ENCODE assay signal across 17 cellular contexts in the genomic region with DNA sequence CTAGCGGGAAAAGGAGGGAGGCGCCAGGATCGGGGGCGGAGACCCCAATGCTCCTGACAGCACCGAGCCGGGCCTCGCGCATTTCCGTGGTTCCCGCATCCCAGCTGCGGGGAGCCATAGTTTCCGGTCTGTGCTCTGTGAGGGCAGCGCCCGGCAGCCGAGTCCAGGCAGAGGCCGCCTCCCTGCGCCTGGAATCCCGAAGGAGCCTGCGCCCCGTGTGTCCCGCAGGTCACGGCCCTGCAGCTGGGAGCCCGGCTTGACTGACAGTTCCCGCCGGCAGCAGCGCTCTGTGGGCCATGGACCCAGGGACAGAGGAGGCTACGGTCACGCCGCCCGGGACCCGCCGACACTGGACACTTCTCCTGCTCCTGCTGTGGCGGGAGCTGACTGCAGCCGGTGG.
DNase-seq lines count a peak whose midpoint lies in the region; ATAC-seq, FAIRE-seq and TF ChIP-seq lines count a peak whose summit lies in the region.
"Had no signal": no experiment of that assay in that cellular context is flagged by ENCODE, and none has a peak within 500 bp of the region (broad histone marks: within the 10 kb centered on the region; RNA-seq: fewer than 3 reads in every experiment).

No MANE protein-coding gene starts in this region.

- H3K4me3 Mint-ChIP-seq in activated T-cell treated with anti-CD3 and anti-CD28 coated beads, Interleukin-2, amount 50 U/mL, for 24 hours: no peak overlapping the region
- no peak overlapping the region for H3K4me3 Mint-ChIP-seq in activated T-cell treated with anti-CD3 and anti-CD28 coated beads, Interleukin-2, amount 50 U/mL, for 4 hours
- peak overlapping the region; percentile 62 to 67 for H3K4me3 Mint-ChIP-seq in stimulated activated naive B cell treated with anti-CD40 and anti-IgM and Interleukin-4, amounts not matched to agents 10 μg/mL and 1 μg/mL and 100 μg/mL, for 72 hours

- FAIRE-seq in kidney (lab: Jason Lieb, UNC): no peak
- FAIRE-seq: A549, G401.6, pancreas had no signal

- H3K27me3 ChIP-seq in OCI-LY1 (ENCODE audit: insufficient read depth, low read length): peaks cover 4% of the 10 kb centered on the region; the same call in 1 of the 2 replicates
- H3K27me3 ChIP-seq: breast epithelium, pancreas had no signal

- H3K4me2 ChIP-seq in OCI-LY1 (ENCODE audit: low read length): peak overlapping the region; percentile 18; the same call in 1 of the 2 replicates
- H3K4me2 ChIP-seq: A549 had no signal

- H4K20me1 ChIP-seq in OCI-LY1 (ENCODE audit: insufficient read depth, low read length): no peaks in the 10 kb centered on the region

- ATAC-seq in activated T-cell treated with anti-CD3 and anti-CD28 coated beads, Interleukin-2, amount 50 U/mL, for 4 hours: no peak
- ATAC-seq in stimulated activated naive B cell treated with anti-CD40 and anti-IgM and Interleukin-4, amounts not matched to agents 10 μg/mL and 1 μg/mL and 100 μg/mL, for 72 hours (replicated peaks): no peak
- ATAC-seq: A549, pancreas had no signal

- no peaks in the 10 kb centered on the region for H3K9me2 ChIP-seq in OCI-LY1 (ENCODE audit: low read depth, low read length)

- H3K9me3 Mint-ChIP-seq in activated T-cell treated with anti-CD3 and anti-CD28 coated beads, Interleukin-2, amount 50 U/mL, for 24 hours: no peaks in the 10 kb centered on the region
- no peaks in the 10 kb centered on the region for H3K9me3 Mint-ChIP-seq in activated T-cell treated with anti-CD3 and anti-CD28 coated beads, Interleukin-2, amount 50 U/mL, for 4 hours
- peaks cover 0 to 3% of the 10 kb centered on the region in 2 donors for H3K9me3 Mint-ChIP-seq in stimulated activated naive B cell treated with anti-CD40 and anti-IgM and Interleukin-4, amounts not matched to agents 10 μg/mL and 1 μg/mL and 100 μg/mL, for 72 hours
- H3K9me3 Mint-ChIP-seq: activated naive CD4-positive, alpha-beta T cell treated with anti-CD3 and anti-CD28 coated beads, Interleukin-2, amount 50 U/mL, for 24 hours had no signal

- no peak for DNase-seq in activated T-cell treated with anti-CD3 and anti-CD28 coated beads, Interleukin-2, amount 50 U/mL, for 24 hours
- no peak for DNase-seq in activated T-cell treated with anti-CD3 and anti-CD28 coated beads, Interleukin-2, amount 50 U/mL, for 4 hours
- peak; percentile 78 for DNase-seq in kidney
- no peak for DNase-seq in stimulated activated naive B cell treated with anti-CD40 and anti-IgM and Interleukin-4, amounts not matched to agents 10 μg/mL and 1 μg/mL and 100 μg/mL, for 72 hours
- DNase-seq in 8988T: no peak
- no peak for DNase-seq in GM10266 (ENCODE audit: extremely low spot score)
- no peak for DNase-seq in middle frontal gyrus (ENCODE audit: extremely low spot score, low spot score)
- DNase-seq: effector CD4-positive, alpha-beta T cell; NCI-H187; NCI-H510A; WERI-Rb-1 had no signal

- no peak overlapping the region for H3K4me3 ChIP-seq in OCI-LY1 (ENCODE audit: low read depth, low read length, poor library complexity, severe bottlenecking)
- H3K4me3 ChIP-seq in kidney (ENCODE audit: low read length in 2 of 2): no peak overlapping the region
- H3K4me3 ChIP-seq: A549, pancreas had no signal

- H3K36me3 ChIP-seq in OCI-LY1 (ENCODE audit: insufficient read depth, low read length) (no peaks in the 10 kb centered on the region), kidney (ENCODE audit: control insufficient read depth in 1 of 2, insufficient read depth in 2 of 2, low read length in 2 of 2) (no peaks in the 10 kb centered on the region)
- H3K36me3 ChIP-seq: breast epithelium, pancreas, WERI-Rb-1 had no signal

- no peak overlapping the region for H2AFZ ChIP-seq in OCI-LY1 (ENCODE audit: low read length)

- intact Hi-C loops in kidney (cut with DNase I): no loop called here

- peaks cover 6% of the 10 kb centered on the region; the same call in 1 of the 2 replicates for H3F3A ChIP-seq in OCI-LY1 (ENCODE audit: insufficient read depth, low read length)

- H3K27ac Mint-ChIP-seq in activated T-cell treated with anti-CD3 and anti-CD28 coated beads, Interleukin-2, amount 50 U/mL, for 24 hours: peak overlapping the region; percentile 76
- H3K27ac Mint-ChIP-seq in stimulated activated naive B cell treated with anti-CD40 and anti-IgM and Interleukin-4, amounts not matched to agents 10 μg/mL and 1 μg/mL and 100 μg/mL, for 72 hours: no peak overlapping the region

- H3K27me3 Mint-ChIP-seq in activated T-cell treated with anti-CD3 and anti-CD28 coated beads, Interleukin-2, amount 50 U/mL, for 24 hours: no peaks in the 10 kb centered on the region
- H3K27me3 Mint-ChIP-seq in activated T-cell treated with anti-CD3 and anti-CD28 coated beads, Interleukin-2, amount 50 U/mL, for 4 hours (ENCODE audit: low read depth): no peaks in the 10 kb centered on the region
- no peaks in the 10 kb centered on the region for H3K27me3 Mint-ChIP-seq in stimulated activated naive B cell treated with anti-CD40 and anti-IgM and Interleukin-4, amounts not matched to agents 10 μg/mL and 1 μg/mL and 100 μg/mL, for 72 hours
- H3K27me3 Mint-ChIP-seq: activated naive CD4-positive, alpha-beta T cell treated with anti-CD3 and anti-CD28 coated beads, Interleukin-2, amount 50 U/mL, for 24 hours had no signal

- H3K27ac ChIP-seq in OCI-LY1 (ENCODE audit: low read depth, low read length, poor library complexity, severe bottlenecking) (no peak overlapping the region), kidney (ENCODE audit: low read depth in 2 of 2, low read length in 2 of 2) (no peak overlapping the region)
- H3K27ac ChIP-seq: A549, pancreas, WERI-Rb-1 had no signal

- H3K4me1 ChIP-seq in OCI-LY1 (ENCODE audit: insufficient read depth, low read length, severe bottlenecking) (peaks cover 58% of the 10 kb centered on the region), kidney (ENCODE audit: control insufficient read depth in 1 of 2, insufficient read depth in 1 of 2, low read depth in 1 of 2, low read length in 2 of 2) (peaks cover 4 to 6% of the 10 kb centered on the region in 2 donors)
- H3K4me1 ChIP-seq: breast epithelium, pancreas had no signal

- peaks cover 51% of the 10 kb centered on the region for H3K36me3 Mint-ChIP-seq in activated T-cell treated with anti-CD3 and anti-CD28 coated beads, Interleukin-2, amount 50 U/mL, for 24 hours (ENCODE audit: low read depth)
- H3K36me3 Mint-ChIP-seq in activated T-cell treated with anti-CD3 and anti-CD28 coated beads, Interleukin-2, amount 50 U/mL, for 4 hours (ENCODE audit: insufficient read depth): peaks cover 10% of the 10 kb centered on the region
- H3K36me3 Mint-ChIP-seq in stimulated activated naive B cell treated with anti-CD40 and anti-IgM and Interleukin-4, amounts not matched to agents 10 μg/mL and 1 μg/mL and 100 μg/mL, for 72 hours: peaks cover 17 to 28% of the 10 kb centered on the region in 2 donors

- H3K9ac ChIP-seq in OCI-LY1 (ENCODE audit: low read length) (no peak overlapping the region), kidney (ENCODE audit: low read length in 2 of 2) (no peak overlapping the region)

- TF ChIP-seq CTCF in OCI-LY1 (IDR thresholded peaks at IDR 0.05; ENCODE audit: low read length): no peak
- TF ChIP-seq CTCF in kidney (IDR thresholded peaks at IDR 0.05; ENCODE audit: borderline replicate concordance, extremely low read depth, insufficient read depth): no peak
- no peak for TF ChIP-seq CTCF in GM10266 (IDR thresholded peaks at IDR 0.05; ENCODE audit: control insufficient read depth, insufficient read depth, low read depth, missing control alignments)

- peaks cover 67% of the 10 kb centered on the region for H3K4me1 Mint-ChIP-seq in activated T-cell treated with anti-CD3 and anti-CD28 coated beads, Interleukin-2, amount 50 U/mL, for 24 hours (ENCODE audit: low read depth)
- peaks cover 67% of the 10 kb centered on the region for H3K4me1 Mint-ChIP-seq in activated T-cell treated with anti-CD3 and anti-CD28 coated beads, Interleukin-2, amount 50 U/mL, for 4 hours (ENCODE audit: low read depth)
- H3K4me1 Mint-ChIP-seq in stimulated activated naive B cell treated with anti-CD40 and anti-IgM and Interleukin-4, amounts not matched to agents 10 μg/mL and 1 μg/mL and 100 μg/mL, for 72 hours: peaks cover 58 to 74% of the 10 kb centered on the region in 2 donors

- H3K9me3 ChIP-seq in OCI-LY1 (ENCODE audit: low read length) (no peaks in the 10 kb centered on the region), kidney (ENCODE audit: control insufficient read depth in 1 of 2, low read length in 2 of 2) (no peaks in the 10 kb centered on the region)
- H3K9me3 ChIP-seq: A549, breast epithelium, pancreas had no signal

- no peaks in the 10 kb centered on the region for H3K79me2 ChIP-seq in OCI-LY1 (ENCODE audit: insufficient read depth, low read length)

Comparison
In these comparisons a context has a peak if more than half of its experiments do, and no peak if none do; other contexts are left out.
1. H3K4me3 Mint-ChIP-seq: peak in stimulated activated naive B cell treated with anti-CD40 and anti-IgM and Interleukin-4, amounts not matched to agents 10 μg/mL and 1 μg/mL and 100 μg/mL, for 72 hours (2 of 2); none in activated T-cell treated with anti-CD3 and anti-CD28 coated beads, Interleukin-2, amount 50 U/mL, for 24 hours (single experiment) and activated T-cell treated with anti-CD3 and anti-CD28 coated beads, Interleukin-2, amount 50 U/mL, for 4 hours (single experiment).